ENCODE assay signal across 29 cellular contexts in the genomic region with DNA sequence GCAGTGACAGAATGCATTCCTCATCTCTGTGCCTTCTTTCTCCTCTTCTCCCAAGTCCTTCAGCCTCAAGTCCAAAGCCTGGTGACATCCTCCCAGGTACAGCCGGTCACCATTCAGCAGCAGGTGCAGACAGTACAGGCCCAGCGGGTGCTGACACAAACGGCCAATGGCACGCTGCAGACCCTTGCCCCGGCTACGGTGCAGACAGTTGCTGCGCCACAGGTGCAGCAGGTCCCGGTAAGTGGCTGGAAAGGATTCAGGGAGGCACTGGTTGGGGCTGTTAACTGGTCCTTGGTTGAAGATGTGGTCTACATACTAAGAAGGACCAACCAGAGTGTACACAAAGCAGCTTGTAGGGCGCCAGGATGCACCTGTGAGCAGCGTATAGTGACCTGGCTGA. TPM values are rescaled to one million over a fixed set of nuclear protein-coding genes. Genes with fewer than 3 reads are reported as not detected.
"Had no signal": no experiment of that assay in that cellular context is flagged by ENCODE, and none has a peak within 500 bp of the region (broad histone marks: within the 10 kb centered on the region; RNA-seq: fewer than 3 reads in every experiment).

No MANE protein-coding gene starts in this region.

- H3K4me1 ChIP-seq: neural progenitor cell, prostate gland, tibial artery, upper lobe of right lung had no signal

- H3K4me3 Mint-ChIP-seq: mesothelial cell of epicardium; naive B cell; natural killer cell; nephron progenitor cell; neural progenitor cell; stimulated activated effector memory CD8-positive, alpha-beta T cell treated with anti-CD3 and anti-CD28 coated beads, Interleukin-12 subunit alpha, Interleukin-12 subunit beta, amount 100 ng/mL, for 72 hours; stimulated activated naive CD8-positive, alpha-beta T cell treated with anti-CD3 and anti-CD28 coated beads, Interleukin-15, Interleukin-2, amounts not matched to agents 100 ng/mL and 50 ng/mL, for 24 hours had no signal

- DNase-seq: islet precursor cell; left ventricle myocardium inferior; mesendoderm; naive B cell; natural killer cell; nephron progenitor cell; ovary; retina; right cardiac atrium; sigmoid colon; small intestine; spleen; stimulated activated CD4-positive, alpha-beta T cell treated with anti-CD3 and anti-CD28 coated beads, Interleukin-4, amount 100 ng/mL, for 24 hours; stimulated activated naive CD4-positive, alpha-beta T cell; tibial artery; trophoblast cell; upper lobe of right lung had no signal

- H3K4me2 ChIP-seq: neural progenitor cell had no signal

- H3K4me3 ChIP-seq: left ventricle myocardium inferior, lung, neural progenitor cell, ovary, prostate gland, sigmoid colon, spleen, suprapubic skin, thoracic aorta, tibial artery, upper lobe of right lung had no signal

- H3K9me3 Mint-ChIP-seq: mesothelial cell of epicardium; naive B cell; natural killer cell; nephron progenitor cell; neural progenitor cell; stimulated activated effector memory CD8-positive, alpha-beta T cell treated with anti-CD3 and anti-CD28 coated beads, Interleukin-12 subunit alpha, Interleukin-12 subunit beta, amount 100 ng/mL, for 72 hours; stimulated activated naive CD8-positive, alpha-beta T cell treated with anti-CD3 and anti-CD28 coated beads, Interleukin-15, Interleukin-2, amounts not matched to agents 100 ng/mL and 50 ng/mL, for 24 hours had no signal

- H2AFZ ChIP-seq: neural progenitor cell had no signal

- ATAC-seq: natural killer cell; right cardiac atrium; stimulated activated effector memory CD8-positive, alpha-beta T cell treated with anti-CD3 and anti-CD28 coated beads, Interleukin-12 subunit alpha, Interleukin-12 subunit beta, amount 100 ng/mL, for 72 hours; upper lobe of right lung had no signal

- H3K27ac Mint-ChIP-seq: mesothelial cell of epicardium; natural killer cell; nephron progenitor cell; neural progenitor cell; stimulated activated effector memory CD8-positive, alpha-beta T cell treated with anti-CD3 and anti-CD28 coated beads, Interleukin-12 subunit alpha, Interleukin-12 subunit beta, amount 100 ng/mL, for 72 hours; stimulated activated naive CD8-positive, alpha-beta T cell treated with anti-CD3 and anti-CD28 coated beads, Interleukin-15, Interleukin-2, amounts not matched to agents 100 ng/mL and 50 ng/mL, for 24 hours had no signal

- H3K36me3 Mint-ChIP-seq: natural killer cell had no signal

- H3K27ac ChIP-seq: left ventricle myocardium inferior, neural progenitor cell, ovary, prostate gland, sigmoid colon, spleen, suprapubic skin, thoracic aorta, tibial artery, upper lobe of right lung had no signal

- H3K36me3 ChIP-seq: ovary had no signal

- FAIRE-seq: small intestine, urothelium cell line had no signal

- H3K27me3 Mint-ChIP-seq: naive B cell; stimulated activated naive CD8-positive, alpha-beta T cell treated with anti-CD3 and anti-CD28 coated beads, Interleukin-15, Interleukin-2, amounts not matched to agents 100 ng/mL and 50 ng/mL, for 24 hours had no signal

- H3K9ac ChIP-seq: neural progenitor cell had no signal

- H3K27me3 ChIP-seq: neural progenitor cell, ovary, sigmoid colon, spleen, suprapubic skin, tibial artery, upper lobe of right lung had no signal

- H3K9me3 ChIP-seq: left ventricle myocardium inferior, ovary, prostate gland, sigmoid colon, spleen, suprapubic skin, thoracic aorta, tibial artery, upper lobe of right lung had no signal

RNA-seq across cellular contexts. Expression of gene SHISA8, which starts 46.3 kb away (rescaled TPM):
- total RNA-seq: kidney epithelial cell, mesothelial cell of epicardium, omental fat pad, prostate gland, sigmoid colon, subcutaneous adipose tissue, suprapubic skin, thoracic aorta, upper lobe of right lung had no signal
- polyA plus RNA-seq: ovary had no signal

RNA-seq across cellular contexts. Expression of gene TNFRSF13C, which starts 58.0 kb away (rescaled TPM):
- total RNA-seq: sigmoid colon, subcutaneous adipose tissue, thoracic aorta had no signal
